In the genomic region with DNA sequence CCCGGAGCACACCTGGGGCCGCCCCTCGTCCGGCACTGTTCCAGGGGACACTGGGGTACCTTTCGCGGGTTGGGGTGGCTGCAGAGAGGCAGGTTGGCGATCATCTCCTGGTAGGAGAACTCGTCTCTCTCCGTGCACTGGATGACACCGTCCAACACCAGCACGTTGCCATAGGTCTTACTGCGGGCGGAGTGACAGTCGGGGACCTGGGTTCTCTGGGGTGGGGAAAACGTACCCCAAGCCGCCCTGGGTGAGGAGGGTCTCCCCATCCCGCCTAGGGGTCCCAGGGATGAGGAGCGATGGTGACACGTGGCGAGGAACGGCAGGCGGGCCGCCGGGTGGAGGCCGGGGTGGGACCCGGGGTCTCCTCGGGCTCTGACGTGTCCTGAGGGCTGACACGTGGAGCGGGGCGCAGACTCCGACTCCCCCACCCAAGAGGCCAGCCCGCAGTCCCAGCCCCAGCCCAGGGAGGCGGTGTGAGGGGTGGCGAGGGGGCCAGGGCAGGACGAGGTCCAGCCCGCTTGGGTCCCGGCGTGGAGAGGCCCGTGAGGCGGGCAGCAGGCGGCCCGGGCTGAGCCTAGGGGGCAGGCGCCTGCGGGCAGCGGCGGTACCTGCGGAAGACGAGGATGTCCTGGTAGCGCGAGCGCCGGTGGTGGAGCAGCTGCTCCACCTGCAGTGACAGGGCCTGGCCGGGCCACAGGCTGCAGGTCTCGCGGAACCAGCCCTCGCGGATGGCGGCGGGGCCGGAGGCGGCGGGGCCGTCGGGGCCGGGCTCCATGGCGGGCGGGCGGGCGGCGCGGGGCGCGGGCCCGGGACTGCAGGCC, we compare ENCODE assay signal across 1 cellular context.
TF ChIP-seq lines count a peak whose summit lies in the region.

No MANE protein-coding gene starts in this region.

TF ChIP-seq in SK-N-SH, 30 proteins besides CTCF, POLR2A, EP300 and RAD21:
- TF ChIP-seq GABPA (IDR thresholded peaks at IDR 0.05; ENCODE audit: low read depth) (no peak), SIN3A (IDR thresholded peaks at IDR 0.05; ENCODE audit: borderline replicate concordance, low read depth, low read length) (peak; percentile 20; the same call in 1 of the 2 replicates), GATA2 (CRISPR knock-in tag; IDR thresholded peaks at IDR 0.05) (no peak), TCF12 (IDR thresholded peaks at IDR 0.05) (no peak), RCOR1 (IDR thresholded peaks at IDR 0.05; ENCODE audit: low read length) (no peak), FOSL2 (IDR thresholded peaks at IDR 0.05; ENCODE audit: borderline replicate concordance, low read depth) (no peak), NFIC (IDR thresholded peaks at IDR 0.05; ENCODE audit: borderline replicate concordance) (no peak), MXI1 (IDR thresholded peaks at IDR 0.05; ENCODE audit: low read depth, low read length) (peak; percentile 89), NRF1 (IDR thresholded peaks at IDR 0.05; ENCODE audit: low read depth, low read length) (no peak), YY1 (IDR thresholded peaks at IDR 0.05; ENCODE audit: low read depth) (no peak), JUND (IDR thresholded peaks at IDR 0.05) (no peak), EZH2phosphoT487 (IDR thresholded peaks at IDR 0.05; ENCODE audit: borderline replicate concordance, low read depth) (no peak), MEF2A (IDR thresholded peaks at IDR 0.05; ENCODE audit: borderline replicate concordance, low read depth) (no peak), CHD2 (IDR thresholded peaks at IDR 0.05; ENCODE audit: low read length, partially characterized antibody) (no peak), TAF1 (IDR thresholded peaks at IDR 0.05; ENCODE audit: borderline replicate concordance, low read depth, low read length) (no peak), FOXJ3 (CRISPR knock-in tag; IDR thresholded peaks at IDR 0.05) (no peak), RXRA (IDR thresholded peaks at IDR 0.05; ENCODE audit: borderline replicate concordance, low read depth) (no peak), FOXM1 (IDR thresholded peaks at IDR 0.05; ENCODE audit: low read depth) (no peak)
- TF ChIP-seq, protein P1, sequence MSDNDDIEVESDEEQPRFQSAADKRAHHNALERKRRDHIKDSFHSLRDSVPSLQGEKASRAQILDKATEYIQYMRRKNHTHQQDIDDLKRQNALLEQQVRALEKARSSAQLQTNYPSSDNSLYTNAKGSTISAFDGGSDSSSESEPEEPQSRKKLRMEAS (IDR thresholded peaks at IDR 0.05; ENCODE audit: low read depth), result peak; percentile 70
- TF ChIP-seq, protein P2, sequence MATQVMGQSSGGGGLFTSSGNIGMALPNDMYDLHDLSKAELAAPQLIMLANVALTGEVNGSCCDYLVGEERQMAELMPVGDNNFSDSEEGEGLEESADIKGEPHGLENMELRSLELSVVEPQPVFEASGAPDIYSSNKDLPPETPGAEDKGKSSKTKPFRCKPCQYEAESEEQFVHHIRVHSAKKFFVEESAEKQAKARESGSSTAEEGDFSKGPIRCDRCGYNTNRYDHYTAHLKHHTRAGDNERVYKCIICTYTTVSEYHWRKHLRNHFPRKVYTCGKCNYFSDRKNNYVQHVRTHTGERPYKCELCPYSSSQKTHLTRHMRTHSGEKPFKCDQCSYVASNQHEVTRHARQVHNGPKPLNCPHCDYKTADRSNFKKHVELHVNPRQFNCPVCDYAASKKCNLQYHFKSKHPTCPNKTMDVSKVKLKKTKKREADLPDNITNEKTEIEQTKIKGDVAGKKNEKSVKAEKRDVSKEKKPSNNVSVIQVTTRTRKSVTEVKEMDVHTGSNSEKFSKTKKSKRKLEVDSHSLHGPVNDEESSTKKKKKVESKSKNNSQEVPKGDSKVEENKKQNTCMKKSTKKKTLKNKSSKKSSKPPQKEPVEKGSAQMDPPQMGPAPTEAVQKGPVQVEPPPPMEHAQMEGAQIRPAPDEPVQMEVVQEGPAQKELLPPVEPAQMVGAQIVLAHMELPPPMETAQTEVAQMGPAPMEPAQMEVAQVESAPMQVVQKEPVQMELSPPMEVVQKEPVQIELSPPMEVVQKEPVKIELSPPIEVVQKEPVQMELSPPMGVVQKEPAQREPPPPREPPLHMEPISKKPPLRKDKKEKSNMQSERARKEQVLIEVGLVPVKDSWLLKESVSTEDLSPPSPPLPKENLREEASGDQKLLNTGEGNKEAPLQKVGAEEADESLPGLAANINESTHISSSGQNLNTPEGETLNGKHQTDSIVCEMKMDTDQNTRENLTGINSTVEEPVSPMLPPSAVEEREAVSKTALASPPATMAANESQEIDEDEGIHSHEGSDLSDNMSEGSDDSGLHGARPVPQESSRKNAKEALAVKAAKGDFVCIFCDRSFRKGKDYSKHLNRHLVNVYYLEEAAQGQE (IDR thresholded peaks at IDR 0.05; ENCODE audit: low read depth, low read length), result no peak
- TF ChIP-seq, protein P3, sequence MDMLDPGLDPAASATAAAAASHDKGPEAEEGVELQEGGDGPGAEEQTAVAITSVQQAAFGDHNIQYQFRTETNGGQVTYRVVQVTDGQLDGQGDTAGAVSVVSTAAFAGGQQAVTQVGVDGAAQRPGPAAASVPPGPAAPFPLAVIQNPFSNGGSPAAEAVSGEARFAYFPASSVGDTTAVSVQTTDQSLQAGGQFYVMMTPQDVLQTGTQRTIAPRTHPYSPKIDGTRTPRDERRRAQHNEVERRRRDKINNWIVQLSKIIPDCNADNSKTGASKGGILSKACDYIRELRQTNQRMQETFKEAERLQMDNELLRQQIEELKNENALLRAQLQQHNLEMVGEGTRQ (IDR thresholded peaks at IDR 0.05; ENCODE audit: borderline replicate concordance, low read depth, low read length), result no peak
- TF ChIP-seq, protein P4, sequence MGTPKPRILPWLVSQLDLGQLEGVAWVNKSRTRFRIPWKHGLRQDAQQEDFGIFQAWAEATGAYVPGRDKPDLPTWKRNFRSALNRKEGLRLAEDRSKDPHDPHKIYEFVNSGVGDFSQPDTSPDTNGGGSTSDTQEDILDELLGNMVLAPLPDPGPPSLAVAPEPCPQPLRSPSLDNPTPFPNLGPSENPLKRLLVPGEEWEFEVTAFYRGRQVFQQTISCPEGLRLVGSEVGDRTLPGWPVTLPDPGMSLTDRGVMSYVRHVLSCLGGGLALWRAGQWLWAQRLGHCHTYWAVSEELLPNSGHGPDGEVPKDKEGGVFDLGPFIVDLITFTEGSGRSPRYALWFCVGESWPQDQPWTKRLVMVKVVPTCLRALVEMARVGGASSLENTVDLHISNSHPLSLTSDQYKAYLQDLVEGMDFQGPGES (IDR thresholded peaks at IDR 0.05; ENCODE audit: low read depth, low read length), result no peak
- TF ChIP-seq, protein P5, sequence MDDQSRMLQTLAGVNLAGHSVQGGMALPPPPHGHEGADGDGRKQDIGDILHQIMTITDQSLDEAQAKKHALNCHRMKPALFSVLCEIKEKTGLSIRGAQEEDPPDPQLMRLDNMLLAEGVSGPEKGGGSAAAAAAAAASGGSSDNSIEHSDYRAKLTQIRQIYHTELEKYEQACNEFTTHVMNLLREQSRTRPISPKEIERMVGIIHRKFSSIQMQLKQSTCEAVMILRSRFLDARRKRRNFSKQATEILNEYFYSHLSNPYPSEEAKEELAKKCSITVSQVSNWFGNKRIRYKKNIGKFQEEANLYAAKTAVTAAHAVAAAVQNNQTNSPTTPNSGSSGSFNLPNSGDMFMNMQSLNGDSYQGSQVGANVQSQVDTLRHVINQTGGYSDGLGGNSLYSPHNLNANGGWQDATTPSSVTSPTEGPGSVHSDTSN (IDR thresholded peaks at IDR 0.05), result no peak
- TF ChIP-seq, protein P6, sequence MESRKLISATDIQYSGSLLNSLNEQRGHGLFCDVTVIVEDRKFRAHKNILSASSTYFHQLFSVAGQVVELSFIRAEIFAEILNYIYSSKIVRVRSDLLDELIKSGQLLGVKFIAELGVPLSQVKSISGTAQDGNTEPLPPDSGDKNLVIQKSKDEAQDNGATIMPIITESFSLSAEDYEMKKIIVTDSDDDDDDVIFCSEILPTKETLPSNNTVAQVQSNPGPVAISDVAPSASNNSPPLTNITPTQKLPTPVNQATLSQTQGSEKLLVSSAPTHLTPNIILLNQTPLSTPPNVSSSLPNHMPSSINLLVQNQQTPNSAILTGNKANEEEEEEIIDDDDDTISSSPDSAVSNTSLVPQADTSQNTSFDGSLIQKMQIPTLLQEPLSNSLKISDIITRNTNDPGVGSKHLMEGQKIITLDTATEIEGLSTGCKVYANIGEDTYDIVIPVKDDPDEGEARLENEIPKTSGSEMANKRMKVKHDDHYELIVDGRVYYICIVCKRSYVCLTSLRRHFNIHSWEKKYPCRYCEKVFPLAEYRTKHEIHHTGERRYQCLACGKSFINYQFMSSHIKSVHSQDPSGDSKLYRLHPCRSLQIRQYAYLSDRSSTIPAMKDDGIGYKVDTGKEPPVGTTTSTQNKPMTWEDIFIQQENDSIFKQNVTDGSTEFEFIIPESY (IDR thresholded peaks at IDR 0.05; ENCODE audit: borderline replicate concordance, low read depth), result no peak
